In genomic region chr2:196963961-196964360, GRCh38 we compare ENCODE assay signal across 27 cellular contexts.
"Had no signal": no experiment of that assay in that cellular context is flagged by ENCODE, and none has a peak within 500 bp of the region (broad histone marks: within the 10 kb centered on the region; RNA-seq: fewer than 3 reads in every experiment).

No MANE protein-coding gene starts in this region.

- H3K9me3 ChIP-seq: colonic mucosa, neutrophil, SK-N-SH, testis had no signal

- H2AFZ ChIP-seq: parathyroid adenoma had no signal

- H3K4me2 ChIP-seq: SK-N-SH had no signal

- H3K79me2 ChIP-seq: parathyroid adenoma had no signal

- H3K9ac ChIP-seq: parathyroid adenoma, SK-N-SH had no signal

- ATAC-seq: activated T-cell treated with anti-CD3 and anti-CD28 coated beads, Interleukin-2, amount 50 U/mL, for 4 hours; heart left ventricle; left ventricle myocardium superior; naive thymus-derived CD4-positive, alpha-beta T cell; sciatic nerve; stimulated activated effector memory CD8-positive, alpha-beta T cell treated with anti-CD3 and anti-CD28 coated beads, Interleukin-12 subunit alpha, Interleukin-12 subunit beta, amount 100 ng/mL, for 72 hours; T-cell had no signal

- H3K36me3 ChIP-seq: colonic mucosa, heart left ventricle, neutrophil had no signal

- H3K27ac Mint-ChIP-seq: activated CD4-positive, alpha-beta T cell treated with anti-CD3 and anti-CD28 coated beads, Interleukin-2, amount 10 ng/mL, durations not matched to agents 24 days and 14 days; activated naive CD8-positive, alpha-beta T cell treated with anti-CD3 and anti-CD28 coated beads for 36 hours; endodermal cell; stimulated activated effector memory CD8-positive, alpha-beta T cell treated with anti-CD3 and anti-CD28 coated beads, Interleukin-12 subunit alpha, Interleukin-12 subunit beta, amount 100 ng/mL, for 72 hours; T-cell; type B pancreatic cell had no signal

- H3K4me1 ChIP-seq: colonic mucosa, parathyroid adenoma had no signal

- H3K4me3 ChIP-seq: colonic mucosa, heart left ventricle, testis had no signal

- H3K27ac ChIP-seq: colonic mucosa, heart left ventricle, neutrophil, parathyroid adenoma, testis had no signal

- FAIRE-seq: frontal cortex had no signal

- H3K36me3 Mint-ChIP-seq: stimulated activated effector memory CD8-positive, alpha-beta T cell treated with anti-CD3 and anti-CD28 coated beads, Interleukin-12 subunit alpha, Interleukin-12 subunit beta, amount 100 ng/mL, for 72 hours; type B pancreatic cell had no signal

- DNase-seq: activated CD4-positive, alpha-beta T cell treated with anti-CD3 and anti-CD28 coated beads, Interleukin-2, amount 10 ng/mL, durations not matched to agents 24 days and 14 days; activated CD4-positive, CD25-positive, alpha-beta regulatory T cell; activated CD8-positive, alpha-beta memory T cell treated with anti-CD3 and anti-CD28 coated beads, Interleukin-2, amount 50 U/mL, for 4 hours; activated effector memory CD4-positive, alpha-beta T cell treated with anti-CD3 and anti-CD28 coated beads, Interleukin-2, amount 50 U/mL, for 16 hours; activated naive CD8-positive, alpha-beta T cell treated with anti-CD3 and anti-CD28 coated beads for 36 hours; activated T-cell treated with anti-CD3 and anti-CD28 coated beads, Interleukin-2, amount 50 U/mL, for 4 hours; amygdala; central memory CD4-positive, alpha-beta T cell; colonic mucosa; endodermal cell; erythroblast; heart left ventricle; kidney glomerular epithelial cell; left ventricle myocardium superior; mesenchymal stem cell; naive thymus-derived CD4-positive, alpha-beta T cell; SK-N-SH; stimulated activated CD4-positive, alpha-beta T cell treated with anti-CD3 and anti-CD28 coated beads, Interleukin-4, amount 100 ng/mL, for 24 hours; T-cell; T-helper 9 cell; testis had no signal

- H3K27me3 ChIP-seq: colonic mucosa, heart left ventricle, neutrophil, testis had no signal
